Comparison of ENCODE assay signal across 18 cellular contexts in the genomic region with DNA sequence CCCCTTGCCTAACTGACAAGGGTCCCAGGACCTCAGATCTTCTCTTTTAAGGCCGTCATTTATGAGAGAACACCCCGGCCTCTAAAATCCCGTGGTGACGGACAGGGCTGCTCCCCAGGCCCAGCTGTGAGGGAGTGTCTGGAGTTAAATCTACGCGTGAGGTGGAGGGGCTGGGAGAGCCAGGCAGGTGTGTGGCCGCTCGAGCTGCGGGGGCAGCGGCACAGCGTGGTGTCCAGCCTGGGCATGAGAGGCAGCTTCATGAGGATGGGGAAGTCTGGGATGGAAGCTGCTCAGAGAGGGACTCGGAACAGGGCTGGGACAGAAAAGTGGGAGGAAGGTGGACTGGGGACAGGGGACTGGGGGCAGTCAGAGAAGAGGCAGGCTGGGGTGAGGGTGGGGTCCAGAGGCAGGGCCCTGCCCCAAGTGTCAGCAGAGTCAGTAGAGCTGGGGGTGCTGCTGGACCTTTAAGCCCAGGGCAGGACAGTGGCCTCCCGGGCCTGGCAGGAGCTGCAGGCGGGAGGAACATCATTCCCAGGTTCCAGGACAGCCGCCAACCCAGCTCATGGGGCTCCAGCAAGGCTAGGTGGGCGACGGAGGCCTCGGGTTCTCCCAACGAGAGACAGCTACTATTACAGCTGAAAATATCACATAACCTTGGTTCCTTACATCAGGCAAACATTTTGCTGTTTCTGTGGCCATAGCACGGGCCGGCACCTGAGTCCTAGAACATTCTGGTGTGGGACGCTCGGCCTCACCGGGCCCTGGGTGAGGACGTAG. TPM values are rescaled to one million over a fixed set of nuclear protein-coding genes. Genes with fewer than 3 reads are reported as not detected.
"Had no signal": no experiment of that assay in that cellular context is flagged by ENCODE, and none has a peak within 500 bp of the region (broad histone marks: within the 10 kb centered on the region; RNA-seq: fewer than 3 reads in every experiment).

No MANE protein-coding gene starts in this region.

- H3K4me1 ChIP-seq: breast epithelium, colonic mucosa, left ventricle myocardium inferior, tibial artery had no signal

- DNase-seq: activated CD4-positive, alpha-beta T cell treated with anti-CD3 and anti-CD28 coated beads for 36 hours; activated CD4-positive, alpha-beta T cell treated with anti-CD3 and anti-CD28 coated beads, Interleukin-2, amount 50 U/mL, for 4 hours; activated naive CD4-positive, alpha-beta T cell treated with Interleukin-2 at 50 U/mL for 16 hours; activated naive CD8-positive, alpha-beta T cell treated with anti-CD3 and anti-CD28 coated beads for 36 hours; activated T-cell treated with anti-CD3 and anti-CD28 coated beads, Interleukin-2, amount 50 U/mL, for 48 hours; colonic mucosa; effector memory CD8-positive, alpha-beta T cell; hippocampal formation; mesenchymal stem cell; stimulated activated CD4-positive, alpha-beta T cell treated with anti-CD3 and anti-CD28 coated beads, Interleukin-4, amount 100 ng/mL, for 24 hours; T1000; tibial artery had no signal

- H3K9me3 ChIP-seq: breast epithelium, colonic mucosa, left ventricle myocardium inferior, tibial artery had no signal

- H3K36me3 ChIP-seq: breast epithelium, colonic mucosa, left ventricle myocardium inferior, tibial artery had no signal

- H3K4me3 ChIP-seq: breast epithelium, colonic mucosa, dorsolateral prefrontal cortex, left ventricle myocardium inferior, tibial artery had no signal

- ATAC-seq: activated CD4-positive, alpha-beta T cell treated with anti-CD3 and anti-CD28 coated beads for 36 hours; effector memory CD8-positive, alpha-beta T cell; esophagus mucosa; WTC11 had no signal

- H3K27ac ChIP-seq: breast epithelium, colonic mucosa, left ventricle myocardium inferior, tibial artery had no signal

- H3K27me3 ChIP-seq: breast epithelium, colonic mucosa, dorsolateral prefrontal cortex, tibial artery had no signal

RNA-seq across cellular contexts. Expression of gene JAKMIP3, which starts 55.2 kb away (rescaled TPM):
- total RNA-seq: endothelial cell of umbilical vein had no signal
